16 cellular contexts compared by ENCODE assay signal in genomic region chr17:41522301-41523224, GRCh38. TPM values are rescaled to one million over a fixed set of nuclear protein-coding genes. Genes with fewer than 3 reads are reported as not detected.
DNase-seq lines count a peak whose midpoint lies in the region; ATAC-seq and TF ChIP-seq lines count a peak whose summit lies in the region.
"Had no signal": no experiment of that assay in that cellular context is flagged by ENCODE, and none has a peak within 500 bp of the region (broad histone marks: within the 10 kb centered on the region; RNA-seq: fewer than 3 reads in every experiment).

No MANE protein-coding gene starts in this region.

- no peak overlapping the region for H3K56ac ChIP-seq in H9 (ENCODE audit: insufficient read length, low read depth, low read length)

- no peak overlapping the region for H2BK120ac ChIP-seq in H9 (ENCODE audit: low read depth, low read length, poor library complexity, severe bottlenecking)

- CTCF ChIA-PET in naive thymus-derived CD4-positive, alpha-beta T cell (lab: Charles Lee) = no interaction called here

- H3K36me3 Mint-ChIP-seq in H9 (ENCODE audit: insufficient read depth in 1 of 3, low read depth in 3 of 3) = peaks cover 25 to 43% (median 37%) of the 10 kb centered on the region in 3 experiments; a peak in 6 of 7 replicates
- peaks cover 27% of the 10 kb centered on the region for H3K36me3 Mint-ChIP-seq in progenitor cell of endocrine pancreas (ENCODE audit: insufficient read depth)
- no peaks in the 10 kb centered on the region for H3K36me3 Mint-ChIP-seq in naive thymus-derived CD4-positive, alpha-beta T cell

- H2BK12ac ChIP-seq in H9 (ENCODE audit: insufficient read length, low read depth, low read length) = no peak overlapping the region

- H3K4me3 ChIP-seq in naive thymus-derived CD4-positive, alpha-beta T cell (ENCODE audit: low read length) = no peak overlapping the region
- H3K4me3 ChIP-seq in left ventricle myocardium inferior = no peak overlapping the region
- H3K4me3 ChIP-seq: BLaER1 treated with 17β-estradiol and CSF1 and Interleukin-3, amounts not matched to agents 10 nM and 100 nM; right atrium auricular region had no signal

- H3K4me1 Mint-ChIP-seq in H9 (peaks cover 33 to 44% of the 10 kb centered on the region in 2 experiments), progenitor cell of endocrine pancreas (ENCODE audit: low read depth) (peaks cover 51% of the 10 kb centered on the region)
- H3K4me1 Mint-ChIP-seq in naive thymus-derived CD4-positive, alpha-beta T cell = peaks cover 0 to 5% (median 0%) of the 10 kb centered on the region in 7 donors

- H3K4me1 ChIP-seq in H9 (ENCODE audit: insufficient read depth, low read length) (no peaks in the 10 kb centered on the region; the same call in 1 of the 2 replicates), left ventricle myocardium inferior (peaks cover under 1% of the 10 kb centered on the region)
- H3K4me1 ChIP-seq in naive thymus-derived CD4-positive, alpha-beta T cell (ENCODE audit: control insufficient read depth in 2 of 2, insufficient read depth in 2 of 2, low read length in 2 of 2) = no peaks in the 10 kb centered on the region

- H2BK15ac ChIP-seq in H9 (ENCODE audit: low read depth, low read length) = no peak overlapping the region

- H3K4me2 ChIP-seq in H9 (ENCODE audit: insufficient read depth, insufficient read length, low read length) = no peak overlapping the region

- WGBS in H9 (ENCODE audit: extremely low coverage, insufficient read length, low lambda C conversion rate) = no CpG with 5 or more reads among the region's 12 CpGs

- no peak overlapping the region for H2AFZ ChIP-seq in H9 (ENCODE audit: low read length)

- no peaks in the 10 kb centered on the region for H3K9me3 ChIP-seq in H9 (ENCODE audit: control insufficient read depth, low read depth, low read length)
- H3K9me3 ChIP-seq in naive thymus-derived CD4-positive, alpha-beta T cell (ENCODE audit: control insufficient read depth in 2 of 3, low read length in 3 of 3) = no peaks in the 10 kb centered on the region
- no peaks in the 10 kb centered on the region for H3K9me3 ChIP-seq in left ventricle myocardium inferior (replicated peaks)
- H3K9me3 ChIP-seq: right atrium auricular region had no signal

- H3K27me3 Mint-ChIP-seq in H9 (ENCODE audit: low read depth) (no peaks in the 10 kb centered on the region; the same call in 1 of the 2 replicates), progenitor cell of endocrine pancreas (no peaks in the 10 kb centered on the region)
- H3K27me3 Mint-ChIP-seq in naive thymus-derived CD4-positive, alpha-beta T cell = peaks cover 8 to 21% (median 10%) of the 10 kb centered on the region in 5 donors

- H3K9me3 Mint-ChIP-seq in H9 (no peaks in the 10 kb centered on the region), progenitor cell of endocrine pancreas (ENCODE audit: low read depth) (no peaks in the 10 kb centered on the region)
- H3K9me3 Mint-ChIP-seq in naive thymus-derived CD4-positive, alpha-beta T cell = peaks cover 0 to under 1% (median 0%) of the 10 kb centered on the region in 11 donors
- H3K9me3 Mint-ChIP-seq: stimulated activated naive CD8-positive, alpha-beta T cell treated with anti-CD3 and anti-CD28 coated beads, Interleukin-15, Interleukin-2, amounts not matched to agents 100 ng/mL and 50 ng/mL, for 24 hours had no signal

- no peak overlapping the region for H3T11ph ChIP-seq in H9 (ENCODE audit: low read length)

- H3K79me2 ChIP-seq in H9 (ENCODE audit: insufficient read depth, low read length) = peaks cover 4% of the 10 kb centered on the region; the same call in 1 of the 2 replicates

- no peak overlapping the region for H4K91ac ChIP-seq in H9 (ENCODE audit: insufficient read length, low read depth, low read length)

- H3K18ac ChIP-seq in H9 (ENCODE audit: insufficient read length, low read depth, low read length) = no peak overlapping the region

- intact Hi-C loops in naive thymus-derived CD4-positive, alpha-beta T cell (cut with micrococcal nuclease) = no loop called here
- intact Hi-C loops in left ventricle myocardium inferior (cut with micrococcal nuclease) = no loop called here

- no peaks in the 10 kb centered on the region for H3K79me1 ChIP-seq in H9 (ENCODE audit: insufficient read depth, low read depth, low read length, poor library complexity, severe bottlenecking)

- no peak overlapping the region for H2BK20ac ChIP-seq in H9 (ENCODE audit: low read depth, low read length, poor library complexity, severe bottlenecking)

- H3K23ac ChIP-seq in H9 (ENCODE audit: insufficient read length, low read depth, low read length) = no peak overlapping the region

- H3K27me3 ChIP-seq in H9 (ENCODE audit: insufficient read depth, low read length) (no peaks in the 10 kb centered on the region), left ventricle myocardium inferior (ENCODE audit: low read depth) (peaks cover 95% of the 10 kb centered on the region)
- H3K27me3 ChIP-seq in naive thymus-derived CD4-positive, alpha-beta T cell (ENCODE audit: control insufficient read depth in 2 of 2, insufficient read depth in 2 of 2, low read length in 2 of 2) = peaks cover 0 to 9% of the 10 kb centered on the region in 2 donors

- POLR2A ChIA-PET in naive thymus-derived CD4-positive, alpha-beta T cell (lab: Charles Lee) = no interaction called here

- peak; percentile 20 for ATAC-seq in esophagus mucosa
- no peak for ATAC-seq in GM19328 (IDR thresholded peaks at IDR 0.05; ENCODE audit: unreplicated experiment)
- ATAC-seq in naive thymus-derived CD4-positive, alpha-beta T cell = no peak

- no peak overlapping the region for H4K5ac ChIP-seq in H9 (ENCODE audit: insufficient read length, low read depth, low read length)

- no peak overlapping the region for H3K4me3 Mint-ChIP-seq in H9
- H3K4me3 Mint-ChIP-seq in progenitor cell of endocrine pancreas (ENCODE audit: low read depth) = no peak overlapping the region
- H3K4me3 Mint-ChIP-seq in naive thymus-derived CD4-positive, alpha-beta T cell = no peak overlapping the region
- H3K4me3 Mint-ChIP-seq: stimulated activated naive CD8-positive, alpha-beta T cell treated with anti-CD3 and anti-CD28 coated beads, Interleukin-15, Interleukin-2, amounts not matched to agents 100 ng/mL and 50 ng/mL, for 24 hours had no signal

- H3K4ac ChIP-seq in H9 (ENCODE audit: low read depth, low read length) = no peak overlapping the region

- H3K27ac Mint-ChIP-seq in H9 (peak overlapping the region in 2 of 3 experiments; percentile 83 to 89; a peak in 3 of 7 replicates), progenitor cell of endocrine pancreas (peak overlapping the region; percentile 93)
- H3K27ac Mint-ChIP-seq in naive thymus-derived CD4-positive, alpha-beta T cell = no peak overlapping the region
- H3K27ac Mint-ChIP-seq: stimulated activated naive CD8-positive, alpha-beta T cell treated with anti-CD3 and anti-CD28 coated beads, Interleukin-15, Interleukin-2, amounts not matched to agents 100 ng/mL and 50 ng/mL, for 24 hours had no signal

- H2AK5ac ChIP-seq in H9 (ENCODE audit: insufficient read length, low read length) = no peak overlapping the region

- no peak overlapping the region for H3K9ac ChIP-seq in H9 (ENCODE audit: extremely low read depth, insufficient read length, low read length)

- H3K14ac ChIP-seq in H9 (ENCODE audit: insufficient read depth, low read length) = no peak overlapping the region

- no peak overlapping the region for H4K8ac ChIP-seq in H9 (replicated peaks; ENCODE audit: insufficient read length, low read depth, low read length)

- peaks cover 7% of the 10 kb centered on the region for H3K23me2 ChIP-seq in H9 (ENCODE audit: insufficient read length, low read depth, low read length, poor library complexity, severe bottlenecking)

- no peak overlapping the region for H3K27ac ChIP-seq in H9 (ENCODE audit: insufficient read length, low read depth, low read length)
- H3K27ac ChIP-seq in naive thymus-derived CD4-positive, alpha-beta T cell (ENCODE audit: low read depth, low read length) = no peak overlapping the region
- H3K27ac ChIP-seq in left ventricle myocardium inferior (replicated peaks) = no peak overlapping the region
- H3K27ac ChIP-seq: right atrium auricular region had no signal

- DNase-seq in H9 (no peak), RPMI8226 (peak; percentile 52), progenitor cell of endocrine pancreas (ENCODE audit: low spot score, unreplicated experiment) (no peak), NCI-H2081 treated with DMSO at 0.1 percent for 48 hours (lab: John Stamatoyannopoulos, UW) (no peak), left ventricle myocardium inferior (no peak)
- DNase-seq in naive thymus-derived CD4-positive, alpha-beta T cell = no peak
- DNase-seq: activated naive CD4-positive, alpha-beta T cell treated with Interleukin-2 at 50 U/mL for 16 hours; NCI-H1048; NCI-H446 treated with DMSO at 0.1 percent for 48 hours; SHP77 treated with DMSO at 0.1 percent for 48 hours had no signal

- H4K20me1 ChIP-seq in H9 (ENCODE audit: control insufficient read depth, insufficient read depth, insufficient read length) = no peaks in the 10 kb centered on the region

- H3K36me3 ChIP-seq in naive thymus-derived CD4-positive, alpha-beta T cell (ENCODE audit: control insufficient read depth in 2 of 3, insufficient read depth in 3 of 3, low read length in 3 of 3) = no peaks in the 10 kb centered on the region
- H3K36me3 ChIP-seq in left ventricle myocardium inferior = no peaks in the 10 kb centered on the region
- H3K36me3 ChIP-seq: BLaER1 treated with 17β-estradiol and CSF1 and Interleukin-3, amounts not matched to agents 10 nM and 100 nM; right atrium auricular region had no signal

- TF ChIP-seq CTCF in H9 (conservative IDR thresholded peaks at IDR 0.05) (no peak), progenitor cell of endocrine pancreas (IDR thresholded peaks at IDR 0.05; ENCODE audit: unreplicated experiment) (no peak), left ventricle myocardium inferior (IDR thresholded peaks at IDR 0.05; ENCODE audit: borderline replicate concordance) (no peak)

- H2BK5ac ChIP-seq in H9 (ENCODE audit: insufficient read length, low read length) = no peak overlapping the region

RNA-seq across cellular contexts. Expression of gene KRT15, which starts 3.9 kb away (rescaled TPM):
- total RNA-seq in H9 (2021) (0.35 and 0.87 TPM in 2 replicates), esophagus mucosa (2,810 TPM), progenitor cell of endocrine pancreas (2.9 TPM in 2 replicates), left ventricle myocardium inferior (not detected)
- total RNA-seq in naive thymus-derived CD4-positive, alpha-beta T cell = not detected
- not detected for polyA plus RNA-seq in naive thymus-derived CD4-positive, alpha-beta T cell

RNA-seq across cellular contexts. Expression of gene KRT19, which starts 5.5 kb away (rescaled TPM):
- total RNA-seq in H9 (2021) = 134 and 143 TPM in 2 replicates
- total RNA-seq in esophagus mucosa = 366 TPM
- total RNA-seq in progenitor cell of endocrine pancreas = 398 and 429 TPM in 2 replicates
- not detected for total RNA-seq in naive thymus-derived CD4-positive, alpha-beta T cell
- polyA plus RNA-seq in naive thymus-derived CD4-positive, alpha-beta T cell = not detected
- total RNA-seq in left ventricle myocardium inferior = 0.60 TPM

RNA-seq across cellular contexts. Expression of gene KRT13, which starts 17.2 kb away (rescaled TPM):
- total RNA-seq in H9 (2021) (not detected in 2 replicates), esophagus mucosa (44,686 TPM), progenitor cell of endocrine pancreas (not detected in 2 replicates), left ventricle myocardium inferior (not detected)
- not detected for total RNA-seq in naive thymus-derived CD4-positive, alpha-beta T cell
- polyA plus RNA-seq in naive thymus-derived CD4-positive, alpha-beta T cell = not detected
- total RNA-seq: H4, right atrium auricular region had no signal

RNA-seq across cellular contexts. Expression of gene KRT36, which starts 32.9 kb away (rescaled TPM):
- total RNA-seq in H9 (2021) = not detected in 2 replicates
- not detected for total RNA-seq in esophagus mucosa
- total RNA-seq in progenitor cell of endocrine pancreas = not detected in 2 replicates
- total RNA-seq in naive thymus-derived CD4-positive, alpha-beta T cell = not detected
- polyA plus RNA-seq in naive thymus-derived CD4-positive, alpha-beta T cell = not detected
- not detected for total RNA-seq in left ventricle myocardium inferior
- total RNA-seq: H4, right atrium auricular region had no signal

RNA-seq across cellular contexts. Expression of gene KRT35, which starts 41.6 kb away (rescaled TPM):
- total RNA-seq in H9 (2021) = not detected in 2 replicates
- not detected for total RNA-seq in esophagus mucosa
- total RNA-seq in progenitor cell of endocrine pancreas = not detected in 2 replicates
- not detected for total RNA-seq in naive thymus-derived CD4-positive, alpha-beta T cell
- not detected for polyA plus RNA-seq in naive thymus-derived CD4-positive, alpha-beta T cell
- not detected for total RNA-seq in left ventricle myocardium inferior
- total RNA-seq: H4, right atrium auricular region had no signal

Comparison
In these comparisons a context has a peak if more than half of its experiments do, and no peak if none do; other contexts are left out.
1. H3K27ac Mint-ChIP-seq: peak in H9 (2 of 3) and progenitor cell of endocrine pancreas (single experiment); none in naive thymus-derived CD4-positive, alpha-beta T cell (0 of 9).
2. RNA of gene KRT15, which starts 3.9 kb away (total RNA-seq): 2,810 TPM in esophagus mucosa (single experiment); 2.9 TPM in progenitor cell of endocrine pancreas, 0.35 to 0.87 TPM in H9, not detected in naive thymus-derived CD4-positive, alpha-beta T cell and not detected in left ventricle myocardium inferior (single experiment); every median in the first group is over 100 times any median in the second.
3. RNA of gene KRT19, which starts 5.5 kb away (total RNA-seq): 398 to 429 TPM in progenitor cell of endocrine pancreas, 366 TPM in esophagus mucosa (single experiment) and 134 to 143 TPM in H9; 0.60 TPM in left ventricle myocardium inferior (single experiment) and not detected in naive thymus-derived CD4-positive, alpha-beta T cell; every median in the first group is over 10 times any median in the second.
4. RNA of gene KRT13, which starts 17.2 kb away (total RNA-seq): 44,686 TPM in esophagus mucosa (single experiment); not detected in H9, not detected in progenitor cell of endocrine pancreas, not detected in naive thymus-derived CD4-positive, alpha-beta T cell and not detected in left ventricle myocardium inferior (single experiment); every median in the first group is over 1,000 times any median in the second.